Comparison of ENCODE assay signal across 8 cellular contexts in the genomic region with DNA sequence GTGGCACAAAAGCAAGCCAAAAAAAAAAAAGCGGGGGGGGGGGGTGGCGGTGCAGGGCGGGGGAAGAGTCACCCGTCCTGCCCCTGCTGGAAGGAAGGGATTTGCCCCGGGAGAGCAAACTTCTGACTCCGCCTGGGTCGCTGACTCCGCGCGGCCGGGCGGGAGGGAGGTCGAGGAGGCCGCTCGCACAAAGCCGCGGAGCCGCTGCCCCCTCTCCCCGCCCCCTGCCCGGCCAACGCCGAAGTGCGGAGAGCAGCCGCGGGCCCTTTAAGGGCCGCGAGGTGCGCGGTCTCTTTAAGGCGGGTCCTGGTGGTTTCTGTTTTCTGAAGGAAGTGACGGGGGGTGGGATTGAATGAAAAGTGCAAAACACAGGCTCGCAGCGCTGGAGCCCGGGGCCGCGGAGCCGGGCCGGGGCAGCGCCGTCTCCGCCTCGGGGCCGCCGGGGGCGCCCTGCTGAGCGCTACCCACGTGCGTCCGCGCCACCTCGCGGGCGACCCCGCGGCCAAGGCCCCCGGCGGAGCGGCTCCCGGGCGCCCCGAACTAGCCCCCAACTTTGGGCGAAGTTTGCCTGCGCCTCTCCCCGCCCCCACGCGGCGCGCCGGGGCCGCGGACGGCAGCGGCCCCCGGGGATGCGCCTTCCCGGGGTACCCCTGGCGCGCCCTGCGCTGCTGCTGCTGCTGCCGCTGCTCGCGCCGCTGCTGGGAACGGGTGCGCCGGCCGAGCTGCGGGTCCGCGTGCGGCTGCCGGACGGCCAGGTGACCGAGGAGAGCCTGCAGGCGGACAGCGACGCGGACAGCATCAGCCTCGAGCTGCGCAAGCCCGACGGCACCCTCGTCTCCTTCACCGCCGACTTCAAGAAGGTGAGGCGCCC. TPM values are rescaled to one million over a fixed set of nuclear protein-coding genes. Genes with fewer than 3 reads are reported as not detected.
DNase-seq lines count a peak whose midpoint lies in the region; ATAC-seq and TF ChIP-seq lines count a peak whose summit lies in the region.

A gene (plus strand): TSS at position 382 of the 871 bp plus-strand sequence. CDS start 248 bp downstream, at position 630.

- TF ChIP-seq CTCF in GM12875 (IDR thresholded peaks at IDR 0.05; ENCODE audit: borderline replicate concordance, insufficient read depth, low read depth, low read length): peak; percentile 32
- no peak for TF ChIP-seq CTCF in activated CD8-positive, alpha-beta T cell treated with anti-CD3 and anti-CD28 coated beads for 36 hours (IDR thresholded peaks at IDR 0.05)

- H3K36me3 ChIP-seq in effector memory CD4-positive, alpha-beta T cell (ENCODE audit: control insufficient read depth, insufficient read depth, low read length): no peaks in the 10 kb centered on the region

- H3K4me1 ChIP-seq in effector memory CD4-positive, alpha-beta T cell (ENCODE audit: control insufficient read depth, insufficient read depth, low read length, poor library complexity, severe bottlenecking): peaks cover 8% of the 10 kb centered on the region

- no peaks in the 10 kb centered on the region for H3K9me3 Mint-ChIP-seq in activated CD8-positive, alpha-beta T cell treated with anti-CD3 and anti-CD28 coated beads for 36 hours

- H3K9me3 ChIP-seq in effector memory CD4-positive, alpha-beta T cell (ENCODE audit: control insufficient read depth, low read length): no peaks in the 10 kb centered on the region

- H3K27me3 ChIP-seq in effector memory CD4-positive, alpha-beta T cell (replicated peaks; ENCODE audit: control insufficient read depth, insufficient read depth, low read length, poor library complexity, severe bottlenecking): no peaks in the 10 kb centered on the region

- DNase-seq in NCI-H2227 treated with DMSO at 0.1 percent for 48 hours (lab: John Stamatoyannopoulos, UW) (peak; percentile 44), medulla oblongata (ENCODE audit: extremely low spot score) (peak; percentile 71)
- peak; percentile 76 for DNase-seq in activated CD8-positive, alpha-beta T cell treated with anti-CD3 and anti-CD28 coated beads for 36 hours
- DNase-seq in effector memory CD4-positive, alpha-beta T cell: peak in 2 of 3 donors; percentile 10 to 32
- DNase-seq in stimulated activated CD4-positive, alpha-beta T cell treated with anti-CD3 and anti-CD28 coated beads, TNF-alpha, amount 100 ng/mL, for 48 hours (ENCODE audit: low read depth in 3 of 3): peak; percentile 15 to 33 (median 19)

- H3K4me3 Mint-ChIP-seq in activated CD8-positive, alpha-beta T cell treated with anti-CD3 and anti-CD28 coated beads for 36 hours: peak within 1 kb of the TSS; percentile 91

- ATAC-seq in HG02763 (IDR thresholded peaks at IDR 0.05; ENCODE audit: unreplicated experiment) (peak; percentile 70), GM18870 (IDR thresholded peaks at IDR 0.05; ENCODE audit: unreplicated experiment) (no peak)
- peak; percentile 91 for ATAC-seq in activated CD8-positive, alpha-beta T cell treated with anti-CD3 and anti-CD28 coated beads for 36 hours

- peak within 1 kb of the TSS; percentile 53 for H3K27ac Mint-ChIP-seq in activated CD8-positive, alpha-beta T cell treated with anti-CD3 and anti-CD28 coated beads for 36 hours

- H3K27me3 Mint-ChIP-seq in activated CD8-positive, alpha-beta T cell treated with anti-CD3 and anti-CD28 coated beads for 36 hours: peaks cover 13% of the 10 kb centered on the region

- H3K27ac ChIP-seq in effector memory CD4-positive, alpha-beta T cell (ENCODE audit: insufficient read depth, low read length, poor library complexity, severe bottlenecking): no peak within 1 kb of the TSS

- peaks cover 16% of the 10 kb centered on the region for H3K4me1 Mint-ChIP-seq in activated CD8-positive, alpha-beta T cell treated with anti-CD3 and anti-CD28 coated beads for 36 hours (ENCODE audit: low read depth)

- CTCF ChIA-PET in activated CD8-positive, alpha-beta T cell treated with anti-CD3 and anti-CD28 coated beads for 36 hours (lab: Charles Lee): no interaction called here

- intact Hi-C loops in activated CD8-positive, alpha-beta T cell treated with anti-CD3 and anti-CD28 coated beads for 36 hours (cut with micrococcal nuclease): no loop called here

- H3K36me3 Mint-ChIP-seq in activated CD8-positive, alpha-beta T cell treated with anti-CD3 and anti-CD28 coated beads for 36 hours (ENCODE audit: low read depth): no peaks in the 10 kb centered on the region

- peak within 1 kb of the TSS; percentile 53 for H3K4me3 ChIP-seq in GM12875 (ENCODE audit: low read depth, low read length)
- peak within 1 kb of the TSS; percentile 68 for H3K4me3 ChIP-seq in effector memory CD4-positive, alpha-beta T cell (ENCODE audit: insufficient read depth, low read depth, low read length, poor library complexity, severe bottlenecking)

- POLR2A ChIA-PET in activated CD8-positive, alpha-beta T cell treated with anti-CD3 and anti-CD28 coated beads for 36 hours (lab: Charles Lee): interaction anchor here (0.6 kb wide), 1 partner anchor 51 kb away, joined by 3 read pairs; no protein-coding TSS in a partner anchor

RNA-seq across cellular contexts. Expression of the gene that starts here (rescaled TPM):
- total RNA-seq in activated CD8-positive, alpha-beta T cell treated with anti-CD3 and anti-CD28 coated beads for 36 hours: 1 to 10 TPM; 3.7 to 4.6 TPM

Comparison
In these comparisons a context has a peak if more than half of its experiments do, and no peak if none do; other contexts are left out.
1. DNase-seq: peak in every context shown above with its lines; median percentile 76 in activated CD8-positive, alpha-beta T cell treated with anti-CD3 and anti-CD28 coated beads for 36 hours; 71 in medulla oblongata; 44 in NCI-H2227 treated with DMSO at 0.1 percent for 48 hours; 21 in effector memory CD4-positive, alpha-beta T cell; 19 in stimulated activated CD4-positive, alpha-beta T cell treated with anti-CD3 and anti-CD28 coated beads, TNF-alpha, amount 100 ng/mL, for 48 hours.